ENCODE assay signal across 8 cellular contexts in the genomic region with DNA sequence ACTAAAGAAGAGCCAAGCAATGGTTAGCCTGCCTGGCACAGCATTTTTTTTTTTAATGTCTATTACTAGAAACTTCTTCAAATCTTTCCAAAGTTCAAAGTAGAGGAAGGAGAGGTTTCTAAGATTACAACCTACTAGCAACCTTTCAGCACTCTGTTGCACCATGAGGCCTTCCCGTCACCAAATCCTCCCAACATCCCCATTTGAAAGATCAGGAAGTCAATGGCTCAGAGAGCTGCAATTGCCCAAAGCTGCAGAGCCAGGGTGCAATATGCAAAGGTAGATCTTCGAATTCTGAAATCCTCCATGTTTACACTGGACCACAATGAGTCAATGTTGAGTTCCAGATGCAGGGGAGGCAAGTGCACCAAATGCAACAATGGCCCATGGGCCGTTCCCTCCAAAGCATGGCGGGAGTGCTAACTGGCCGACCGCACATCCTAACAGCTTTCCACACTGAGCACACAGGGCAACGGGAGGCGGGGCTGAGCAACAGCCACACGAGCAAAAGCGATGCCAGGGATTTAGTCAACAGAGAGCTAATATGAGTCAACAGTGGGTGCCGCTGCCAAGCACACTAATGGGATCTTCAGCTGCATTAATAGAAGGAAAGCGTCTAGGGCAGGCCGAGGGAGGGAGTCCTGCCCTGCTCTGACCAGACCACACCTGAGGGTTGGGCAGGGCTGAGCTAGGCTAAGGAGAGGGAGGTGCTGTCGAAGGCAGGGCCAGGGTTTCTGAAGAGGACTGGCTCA. TPM values are rescaled to one million over a fixed set of nuclear protein-coding genes. Genes with fewer than 3 reads are reported as not detected.
DNase-seq lines count a peak whose midpoint lies in the region; ATAC-seq lines count a peak whose summit lies in the region.

No MANE protein-coding gene starts in this region.

- in situ Hi-C loops in G401 (cut with HindIII; ENCODE audit: low sequenced_read_pairs), result no loop called here

- H2AFZ ChIP-seq in neuronal stem cell (ENCODE audit: low read length), result no peak overlapping the region

- peak; percentile 95 for DNase-seq in G401 (ENCODE audit: low spot score)
- peak; percentile 79 for DNase-seq in NCI-H460 (ENCODE audit: extremely low read depth, low read depth)
- DNase-seq in dermis blood vessel endothelial cell, result peak; percentile 18
- no peak for DNase-seq in neuronal stem cell (ENCODE audit: low spot score)
- DNase-seq in activated effector memory CD4-positive, alpha-beta T cell treated with anti-CD3 and anti-CD28 coated beads, Interleukin-2, amount 50 U/mL, for 16 hours, result no peak
- DNase-seq in stimulated activated CD8-positive, alpha-beta memory T cell treated with anti-CD3 and anti-CD28 coated beads, Interleukin-4, amount 100 ng/mL, for 48 hours, result no peak

- no peak overlapping the region for H4K91ac ChIP-seq in neuronal stem cell (ENCODE audit: low read depth, low read length, poor library complexity)

- no peaks in the 10 kb centered on the region for H3K79me1 ChIP-seq in neuronal stem cell (ENCODE audit: low read depth, low read length)

- peak overlapping the region; percentile 27 for H3K18ac ChIP-seq in neuronal stem cell (ENCODE audit: low read length)

- peak overlapping the region; percentile 77 for H2AK5ac ChIP-seq in neuronal stem cell (ENCODE audit: low read depth, low read length)

- no peak for ATAC-seq in HG02970 (IDR thresholded peaks at IDR 0.05; ENCODE audit: low FRiP score, unreplicated experiment)
- no peak for ATAC-seq in GM19035 (IDR thresholded peaks at IDR 0.05; ENCODE audit: unreplicated experiment)

- no peak overlapping the region for H2BK12ac ChIP-seq in neuronal stem cell (ENCODE audit: low read length)

- no CpG with 5 or more reads among the region's 14 CpGs for WGBS in neuronal stem cell (ENCODE audit: extremely low coverage in 2 of 2, insufficient read length in 2 of 2, insufficient replicate concordance in 1 of 2), 2 donors

- no peak overlapping the region for H3K4me2 ChIP-seq in neuronal stem cell (ENCODE audit: insufficient read depth, low read length, poor library complexity, severe bottlenecking)

- no peak overlapping the region for H2BK5ac ChIP-seq in neuronal stem cell (ENCODE audit: low read length)

- peaks cover 5 to 49% (median 18%) of the 10 kb centered on the region in 3 experiments for H3K27me3 ChIP-seq in neuronal stem cell (ENCODE audit: control insufficient read depth in 3 of 3, insufficient read depth in 3 of 3, low read depth in 1 of 3, low read length in 3 of 3)

- H3K9me3 ChIP-seq in neuronal stem cell (replicated peaks in 1 of 2; ENCODE audit: control insufficient read depth in 2 of 2, insufficient read depth in 1 of 2, low read depth in 1 of 2, low read length in 2 of 2), result no peaks in the 10 kb centered on the region

- no peak overlapping the region for H3K27ac ChIP-seq in neuronal stem cell (replicated peaks; ENCODE audit: low read length)

- H3K36me3 ChIP-seq in neuronal stem cell (replicated peaks in 1 of 2; ENCODE audit: control insufficient read depth in 2 of 2, insufficient read depth in 2 of 2, low read length in 2 of 2), result no peaks in the 10 kb centered on the region

- peaks cover 6 to 9% of the 10 kb centered on the region in 2 donors for H3K4me1 ChIP-seq in neuronal stem cell (ENCODE audit: control insufficient read depth in 2 of 2, insufficient read depth in 1 of 2, low read depth in 1 of 2, low read length in 2 of 2)

- H3K14ac ChIP-seq in neuronal stem cell (ENCODE audit: low read length), result no peak overlapping the region

- H3K23ac ChIP-seq in neuronal stem cell (ENCODE audit: low read depth, low read length, poor library complexity), result no peak overlapping the region

- no peak overlapping the region for H2BK15ac ChIP-seq in neuronal stem cell (ENCODE audit: low read length)

- no peak overlapping the region for H2BK120ac ChIP-seq in neuronal stem cell (ENCODE audit: low read depth, low read length)

- H3K4ac ChIP-seq in neuronal stem cell (ENCODE audit: low read length), result no peak overlapping the region

- no peak overlapping the region for H4K8ac ChIP-seq in neuronal stem cell (ENCODE audit: low read depth, low read length)

- H3K9ac ChIP-seq in neuronal stem cell (ENCODE audit: low read depth, low read length, poor library complexity), result no peak overlapping the region

- no peak overlapping the region for H3K4me3 ChIP-seq in neuronal stem cell (ENCODE audit: low read length in 2 of 2)

RNA-seq across cellular contexts. Expression of gene EPB41L4B, which starts 4.8 kb away (rescaled TPM):
- total RNA-seq in G401 (2014; rRNA removed; shearing (Covaris generic)), result 3.2 and 6.5 TPM in 2 replicates
- 23.1 and 24.5 TPM in 2 replicates for total RNA-seq in NCI-H460 (2014; rRNA removed; shearing (Covaris generic))
- polyA plus RNA-seq in NCI-H460 (2014; cell fraction: nucleus; rRNA removed), result 11.3 and 14.0 TPM in 2 replicates
- total RNA-seq in dermis blood vessel endothelial cell, result 0.34 and 0.79 TPM in 2 replicates
- polyA plus RNA-seq in neuronal stem cell (2013, experiment 1 of 2), result 2.1 TPM
- 2.3 TPM for polyA plus RNA-seq in neuronal stem cell (2013, experiment 2 of 2)

Comparison
In these comparisons a context has a peak if more than half of its experiments do, and no peak if none do; other contexts are left out.
1. DNase-seq: peak in G401 (single experiment), NCI-H460 (single experiment) and dermis blood vessel endothelial cell (single experiment); none in neuronal stem cell (single experiment), activated effector memory CD4-positive, alpha-beta T cell treated with anti-CD3 and anti-CD28 coated beads, Interleukin-2, amount 50 U/mL, for 16 hours (single experiment) and stimulated activated CD8-positive, alpha-beta memory T cell treated with anti-CD3 and anti-CD28 coated beads, Interleukin-4, amount 100 ng/mL, for 48 hours (single experiment).